11 cellular contexts compared by ENCODE assay signal in the genomic region with DNA sequence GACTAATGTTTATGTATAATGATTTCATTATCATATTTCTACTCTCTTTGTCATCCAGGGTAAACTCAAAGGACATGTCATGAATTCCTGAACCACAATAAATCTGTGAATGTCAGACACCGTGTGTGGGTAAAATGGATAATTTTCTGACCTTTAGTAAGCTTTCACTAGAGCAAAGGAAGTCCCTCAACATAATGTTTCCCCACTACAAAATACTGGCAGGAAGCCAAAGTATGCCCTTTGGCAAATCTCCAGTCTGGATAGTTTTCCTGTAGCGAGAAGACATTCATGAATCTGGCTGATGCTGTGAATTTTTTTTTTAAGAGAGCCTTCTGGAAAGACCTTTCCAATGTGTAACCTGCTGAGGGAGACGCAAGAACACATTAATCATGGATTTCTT.
DNase-seq lines count a peak whose midpoint lies in the region; ATAC-seq and TF ChIP-seq lines count a peak whose summit lies in the region.
"Had no signal": no experiment of that assay in that cellular context is flagged by ENCODE, and none has a peak within 500 bp of the region (broad histone marks: within the 10 kb centered on the region; RNA-seq: fewer than 3 reads in every experiment).

No MANE protein-coding gene starts in this region.

- POLR2A ChIA-PET in activated CD4-positive, alpha-beta memory T cell treated with anti-CD3 and anti-CD28 coated beads, Interleukin-2, amount 10 ng/mL, durations not matched to agents 7 days and 5 days (lab: Charles Lee) = no interaction called here

- DNase-seq in NCI-H2196 (lab: John Stamatoyannopoulos, UW; ENCODE audit: unreplicated experiment) (peak; percentile 3), NCI-H2196 treated with DMSO at 0.1 percent for 48 hours (lab: John Stamatoyannopoulos, UW; ENCODE audit: unreplicated experiment) (no peak), RPMI7951 (ENCODE audit: low read depth) (peak; percentile 38), fibroblast of pulmonary artery (ENCODE audit: low read depth) (peak; percentile 66), type B pancreatic cell (ENCODE audit: extremely low spot score, unreplicated experiment) (no peak), cerebellar nuclear complex (lab: John Stamatoyannopoulos, UW) (no peak)
- DNase-seq in activated CD4-positive, alpha-beta memory T cell treated with anti-CD3 and anti-CD28 coated beads, Interleukin-2, amount 10 ng/mL, durations not matched to agents 7 days and 5 days = no peak
- DNase-seq: activated CD4-positive, alpha-beta memory T cell treated with anti-CD3 and anti-CD28 coated beads for 36 hours; central memory CD4-positive, alpha-beta T cell had no signal

- CTCF ChIA-PET in activated CD4-positive, alpha-beta memory T cell treated with anti-CD3 and anti-CD28 coated beads, Interleukin-2, amount 10 ng/mL, durations not matched to agents 7 days and 5 days (lab: Charles Lee) = no interaction called here

- peak overlapping the region; percentile 11 for H3K27ac Mint-ChIP-seq in type B pancreatic cell
- H3K27ac Mint-ChIP-seq in activated CD4-positive, alpha-beta memory T cell treated with anti-CD3 and anti-CD28 coated beads, Interleukin-2, amount 10 ng/mL, durations not matched to agents 7 days and 5 days = no peak overlapping the region
- H3K27ac Mint-ChIP-seq: activated CD4-positive, alpha-beta memory T cell treated with anti-CD3 and anti-CD28 coated beads for 36 hours had no signal

- H3K27me3 Mint-ChIP-seq in type B pancreatic cell = peaks cover 29% of the 10 kb centered on the region
- no peaks in the 10 kb centered on the region for H3K27me3 Mint-ChIP-seq in activated CD4-positive, alpha-beta memory T cell treated with anti-CD3 and anti-CD28 coated beads, Interleukin-2, amount 10 ng/mL, durations not matched to agents 7 days and 5 days
- H3K27me3 Mint-ChIP-seq: activated CD4-positive, alpha-beta memory T cell treated with anti-CD3 and anti-CD28 coated beads for 36 hours had no signal

- peak overlapping the region; percentile 12 for H3K4me3 Mint-ChIP-seq in type B pancreatic cell
- no peak overlapping the region for H3K4me3 Mint-ChIP-seq in activated CD4-positive, alpha-beta memory T cell treated with anti-CD3 and anti-CD28 coated beads, Interleukin-2, amount 10 ng/mL, durations not matched to agents 7 days and 5 days
- H3K4me3 Mint-ChIP-seq: activated CD4-positive, alpha-beta memory T cell treated with anti-CD3 and anti-CD28 coated beads for 36 hours had no signal

- no peak for ATAC-seq in HG03196 (IDR thresholded peaks at IDR 0.05; ENCODE audit: unreplicated experiment)

- peaks cover 3% of the 10 kb centered on the region for H3K9me3 Mint-ChIP-seq in type B pancreatic cell
- H3K9me3 Mint-ChIP-seq in activated CD4-positive, alpha-beta memory T cell treated with anti-CD3 and anti-CD28 coated beads, Interleukin-2, amount 10 ng/mL, durations not matched to agents 7 days and 5 days = no peaks in the 10 kb centered on the region
- H3K9me3 Mint-ChIP-seq: activated CD4-positive, alpha-beta memory T cell treated with anti-CD3 and anti-CD28 coated beads for 36 hours had no signal

- peaks cover 36% of the 10 kb centered on the region for H3K4me1 Mint-ChIP-seq in type B pancreatic cell (ENCODE audit: unreplicated experiment)
- H3K4me1 Mint-ChIP-seq in activated CD4-positive, alpha-beta memory T cell treated with anti-CD3 and anti-CD28 coated beads, Interleukin-2, amount 10 ng/mL, durations not matched to agents 7 days and 5 days = no peaks in the 10 kb centered on the region

- H3K4me3 ChIP-seq in fibroblast of pulmonary artery (replicated peaks; ENCODE audit: low read depth, low read length) = no peak overlapping the region
- H3K4me3 ChIP-seq: ovary had no signal

- H3K36me3 Mint-ChIP-seq in type B pancreatic cell = no peaks in the 10 kb centered on the region
- no peaks in the 10 kb centered on the region for H3K36me3 Mint-ChIP-seq in activated CD4-positive, alpha-beta memory T cell treated with anti-CD3 and anti-CD28 coated beads, Interleukin-2, amount 10 ng/mL, durations not matched to agents 7 days and 5 days (ENCODE audit: low read depth)
- H3K36me3 Mint-ChIP-seq: activated CD4-positive, alpha-beta memory T cell treated with anti-CD3 and anti-CD28 coated beads for 36 hours had no signal

- TF ChIP-seq CTCF in fibroblast of pulmonary artery (IDR thresholded peaks at IDR 0.05; ENCODE audit: low read length, missing control alignments) (no peak), type B pancreatic cell (conservative IDR thresholded peaks at IDR 0.05) (no peak)

Comparison
In these comparisons a context has a peak if more than half of its experiments do, and no peak if none do; other contexts are left out.
1. DNase-seq: peak in NCI-H2196 (single experiment), RPMI7951 (single experiment) and fibroblast of pulmonary artery (single experiment); none in NCI-H2196 treated with DMSO at 0.1 percent for 48 hours (single experiment), type B pancreatic cell (single experiment), cerebellar nuclear complex (0 of 2) and activated CD4-positive, alpha-beta memory T cell treated with anti-CD3 and anti-CD28 coated beads, Interleukin-2, amount 10 ng/mL, durations not matched to agents 7 days and 5 days (single experiment).